26 cellular contexts compared by ENCODE assay signal in genomic region chr5:1859099-1859498, GRCh38. TPM values are rescaled to one million over a fixed set of nuclear protein-coding genes. Genes with fewer than 3 reads are reported as not detected.
DNase-seq lines count a peak whose midpoint lies in the region; ATAC-seq and TF ChIP-seq lines count a peak whose summit lies in the region.
"Had no signal": no experiment of that assay in that cellular context is flagged by ENCODE, and none has a peak within 500 bp of the region (broad histone marks: within the 10 kb centered on the region; RNA-seq: fewer than 3 reads in every experiment).

No MANE protein-coding gene starts in this region.

- no peak for ATAC-seq in right cardiac atrium
- ATAC-seq in left ventricle myocardium superior: no peak
- 0 out of 3 replicates have a peak, but pooled peaks have one; percentile 10 for ATAC-seq in RWPE2 (ENCODE audit: low read depth)
- no peak for ATAC-seq in GM21360 (IDR thresholded peaks at IDR 0.05; ENCODE audit: unreplicated experiment)
- ATAC-seq: GM12878 had no signal

- WGBS in right cardiac atrium: 89% methylated on average over 10 of the region's 10 CpGs
- WGBS in neuronal stem cell (ENCODE audit: extremely low coverage in 2 of 2, insufficient read length in 2 of 2, insufficient replicate concordance in 1 of 2), 2 donors: no CpG with 5 or more reads among the region's 10 CpGs

- no peaks in the 10 kb centered on the region for H3K36me3 ChIP-seq in RWPE2 (ENCODE audit: low read depth)
- no peaks in the 10 kb centered on the region for H3K36me3 ChIP-seq in neuronal stem cell (replicated peaks in 1 of 2; ENCODE audit: control insufficient read depth in 2 of 2, insufficient read depth in 2 of 2, low read length in 2 of 2)
- H3K36me3 ChIP-seq: BE2C, BLaER1 had no signal

- H3K79me1 ChIP-seq in neuronal stem cell (ENCODE audit: low read depth, low read length): peaks cover 4% of the 10 kb centered on the region

- no peak for TF ChIP-seq CTCF in RWPE2 (IDR thresholded peaks at IDR 0.05; ENCODE audit: poor library complexity, severe bottlenecking)

- H3K14ac ChIP-seq in neuronal stem cell (ENCODE audit: low read length): no peak overlapping the region

- H4K8ac ChIP-seq in neuronal stem cell (ENCODE audit: low read depth, low read length): no peak overlapping the region

- H2AFZ ChIP-seq in neuronal stem cell (ENCODE audit: low read length): no peak overlapping the region

- peak in 2 of 3 donors; percentile 8 to 33 for DNase-seq in right cardiac atrium
- DNase-seq in left ventricle myocardium superior: no peak
- no peak for DNase-seq in RWPE2 (ENCODE audit: low spot score)
- no peak for DNase-seq in neuronal stem cell (ENCODE audit: low spot score)
- DNase-seq: 8988T; ACHN; BE2C; C1 segment of cervical spinal cord; CD4-positive, alpha-beta memory T cell; CD4-positive, CD25-positive, alpha-beta regulatory T cell; CD8-positive, alpha-beta memory T cell; COR-L47; DMS 273 treated with DMSO at 0.1 percent for 48 hours; DMS153; DMS53; DMS79; DND-41; EL; GDM1 had no signal

- H2BK120ac ChIP-seq in neuronal stem cell (ENCODE audit: low read depth, low read length): no peak overlapping the region

- H3K4me1 ChIP-seq in right cardiac atrium (ENCODE audit: control insufficient read depth, insufficient read depth, low read length) (no peaks in the 10 kb centered on the region), RWPE2 (ENCODE audit: insufficient read depth, poor library complexity, severe bottlenecking) (no peaks in the 10 kb centered on the region), neuronal stem cell (ENCODE audit: control insufficient read depth in 2 of 2, insufficient read depth in 1 of 2, low read depth in 1 of 2, low read length in 2 of 2) (peaks cover 2 to 4% of the 10 kb centered on the region in 2 donors)
- H3K4me1 ChIP-seq: BE2C, BLaER1 had no signal

- H3K9me3 ChIP-seq in right cardiac atrium (ENCODE audit: control insufficient read depth, low read length): no peaks in the 10 kb centered on the region
- H3K9me3 ChIP-seq in RWPE2 (ENCODE audit: severe bottlenecking): no peaks in the 10 kb centered on the region
- no peaks in the 10 kb centered on the region for H3K9me3 ChIP-seq in neuronal stem cell (replicated peaks in 1 of 2; ENCODE audit: control insufficient read depth in 2 of 2, insufficient read depth in 1 of 2, low read depth in 1 of 2, low read length in 2 of 2)
- H3K9me3 ChIP-seq: BE2C, BLaER1 had no signal

- H3K27me3 ChIP-seq in right cardiac atrium (ENCODE audit: control insufficient read depth, insufficient read depth) (no peaks in the 10 kb centered on the region), RWPE2 (ENCODE audit: insufficient read depth, poor library complexity, severe bottlenecking) (peaks cover 7% of the 10 kb centered on the region), neuronal stem cell (ENCODE audit: control insufficient read depth in 3 of 3, insufficient read depth in 3 of 3, low read depth in 1 of 3, low read length in 3 of 3) (peaks cover 0 to 12% (median 11%) of the 10 kb centered on the region in 3 experiments)

- no peak overlapping the region for H3K23ac ChIP-seq in neuronal stem cell (ENCODE audit: low read depth, low read length, poor library complexity)

- no peak overlapping the region for H2AK5ac ChIP-seq in neuronal stem cell (ENCODE audit: low read depth, low read length)

- no peak overlapping the region for H2BK12ac ChIP-seq in neuronal stem cell (ENCODE audit: low read length)

- H3K18ac ChIP-seq in neuronal stem cell (ENCODE audit: low read length): peak overlapping the region; percentile 9

- H2BK15ac ChIP-seq in neuronal stem cell (ENCODE audit: low read length): no peak overlapping the region

- H3K27ac ChIP-seq in right cardiac atrium (ENCODE audit: low read length) (no peak overlapping the region), RWPE2 (ENCODE audit: poor library complexity, severe bottlenecking) (no peak overlapping the region), neuronal stem cell (replicated peaks; ENCODE audit: low read length) (no peak overlapping the region)
- H3K27ac ChIP-seq: BLaER1 had no signal

- no peak overlapping the region for H4K91ac ChIP-seq in neuronal stem cell (ENCODE audit: low read depth, low read length, poor library complexity)

- H3K4me2 ChIP-seq in neuronal stem cell (ENCODE audit: insufficient read depth, low read length, poor library complexity, severe bottlenecking): no peak overlapping the region
- H3K4me2 ChIP-seq: BLaER1 had no signal

- no peak overlapping the region for H3K9ac ChIP-seq in neuronal stem cell (ENCODE audit: low read depth, low read length, poor library complexity)
- H3K9ac ChIP-seq: BLaER1 had no signal

- H2BK5ac ChIP-seq in neuronal stem cell (ENCODE audit: low read length): no peak overlapping the region

- no peak overlapping the region for H3K4ac ChIP-seq in neuronal stem cell (ENCODE audit: low read length)

- intact Hi-C loops in right cardiac atrium (cut with DNase I) (no loop called here), left ventricle myocardium superior (cut with micrococcal nuclease) (no loop called here)

- H3K4me3 ChIP-seq in right cardiac atrium (ENCODE audit: low read length) (no peak overlapping the region), RWPE2 (ENCODE audit: severe bottlenecking) (no peak overlapping the region), neuronal stem cell (ENCODE audit: low read length in 2 of 2) (no peak overlapping the region)
- H3K4me3 ChIP-seq: BLaER1, GM12878 had no signal

RNA-seq across cellular contexts. Expression of gene IRX4, which starts 23.6 kb away (rescaled TPM):
- under 1 TPM in 1 of 4 donors, not detected in 3; 0.21 TPM for total RNA-seq in right cardiac atrium
- polyA plus RNA-seq in right cardiac atrium: not detected
- 19.6 TPM for total RNA-seq in left ventricle myocardium superior
- not detected for polyA plus RNA-seq in neuronal stem cell (2013, experiment 1 of 2)
- 0.01 TPM for polyA plus RNA-seq in neuronal stem cell (2013, experiment 2 of 2)
- total RNA-seq: A673; CD4-positive, alpha-beta memory T cell; CD4-positive, CD25-positive, alpha-beta regulatory T cell; CD8-positive, alpha-beta memory T cell; G401; GM12878 had no signal
- polyA plus RNA-seq: AG04450; CD14-positive monocyte; CD4-positive, alpha-beta memory T cell; CD4-positive, CD25-positive, alpha-beta regulatory T cell; CD8-positive, alpha-beta memory T cell; GM12878 had no signal

RNA-seq across cellular contexts. Expression of gene NDUFS6, which starts 57.9 kb away (rescaled TPM):
- total RNA-seq in right cardiac atrium (10 to 100 TPM; 64.1 to 90.1 (median 76.8) TPM), left ventricle myocardium superior (128 TPM)
- 216 TPM for polyA plus RNA-seq in right cardiac atrium
- polyA plus RNA-seq in neuronal stem cell (2013, experiment 1 of 2): 149 TPM
- polyA plus RNA-seq in neuronal stem cell (2013, experiment 2 of 2): 147 TPM

RNA-seq across cellular contexts. Expression of gene MRPL36, which starts 59.5 kb away (rescaled TPM):
- total RNA-seq in right cardiac atrium (10 to 100 TPM; 40.8 to 51.3 (median 48.1) TPM), left ventricle myocardium superior (66.7 TPM)
- polyA plus RNA-seq in right cardiac atrium: 104 TPM
- polyA plus RNA-seq in neuronal stem cell (2013, experiment 1 of 2): 54.5 TPM
- 56.1 TPM for polyA plus RNA-seq in neuronal stem cell (2013, experiment 2 of 2)

Comparison
In these comparisons a context has a peak if more than half of its experiments do, and no peak if none do; other contexts are left out.
1. DNase-seq: peak in right cardiac atrium (2 of 3); none in left ventricle myocardium superior (single experiment), RWPE2 (single experiment) and neuronal stem cell (single experiment).
2. RNA of gene IRX4, which starts 23.6 kb away (total RNA-seq): 19.6 TPM in left ventricle myocardium superior (single experiment); 0.21 TPM in right cardiac atrium; every median in the first group is over 10 times any median in the second.